ENCODE assay signal across 17 cellular contexts in the genomic region with DNA sequence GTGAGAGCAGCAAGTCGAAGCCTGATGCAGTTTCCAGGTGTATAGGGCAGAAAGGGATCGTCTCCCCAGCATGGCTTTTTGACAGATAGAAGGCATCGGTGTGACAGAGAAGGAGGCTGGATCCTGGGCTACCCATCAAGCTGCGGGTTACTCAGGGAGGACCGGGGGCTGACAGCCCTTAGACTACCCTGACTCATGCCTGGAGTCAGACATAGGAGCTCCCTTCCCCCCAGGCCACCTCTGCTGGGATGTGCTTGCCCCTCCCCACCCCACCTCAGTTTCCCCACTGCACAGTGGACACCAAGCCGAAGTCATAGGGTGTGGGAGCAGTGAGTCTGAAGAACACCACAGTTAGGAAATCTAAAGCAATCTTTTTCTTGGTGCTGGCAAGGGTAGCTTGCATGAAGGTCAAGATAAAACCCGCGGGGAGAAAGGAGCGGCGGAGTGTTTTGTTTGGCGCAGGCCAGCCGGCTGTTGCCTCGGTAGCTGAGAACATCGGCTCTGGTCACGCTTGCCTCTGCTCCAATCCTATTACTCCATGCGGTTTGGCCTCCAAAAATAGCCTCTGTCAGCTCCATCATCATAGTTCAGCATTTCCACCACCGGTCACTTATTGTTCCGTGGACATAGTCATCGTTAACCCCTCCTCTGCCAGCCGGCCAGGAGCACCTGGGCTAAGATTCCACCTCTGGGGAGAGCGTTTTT.
DNase-seq lines count a peak whose midpoint lies in the region; ATAC-seq and TF ChIP-seq lines count a peak whose summit lies in the region.
"Had no signal": no experiment of that assay in that cellular context is flagged by ENCODE, and none has a peak within 500 bp of the region (broad histone marks: within the 10 kb centered on the region; RNA-seq: fewer than 3 reads in every experiment).

No MANE protein-coding gene starts in this region.

- H3K4me3 ChIP-seq in AG09309 (ENCODE audit: control insufficient read depth, low read depth, low read length), result no peak overlapping the region
- H3K4me3 ChIP-seq in effector memory CD4-positive, alpha-beta T cell (ENCODE audit: insufficient read depth, low read depth, low read length, poor library complexity, severe bottlenecking), result no peak overlapping the region

- DNase-seq in AG09309 (ENCODE audit: low read depth) (peak; percentile 63), astrocyte of the hippocampus (ENCODE audit: low read depth, low spot score) (peak; percentile 91), Right ventricle myocardium superior (peak; percentile 90), progenitor cell of endocrine pancreas (ENCODE audit: low spot score, unreplicated experiment) (no peak)
- no peak for DNase-seq in CD4-positive, alpha-beta T cell
- DNase-seq in effector memory CD4-positive, alpha-beta T cell, result no peak
- DNase-seq: activated CD4-positive, alpha-beta T cell treated with anti-CD3 and anti-CD28 coated beads, Interleukin-2, amount 50 U/mL, for 1 hour; activated gamma-delta T cell treated with Interleukin-2 at 50 U/mL for 16 hours; AML-193; effector CD4-positive, alpha-beta T cell; naive B cell; NCI-H524 treated with DMSO at 0.1 percent for 48 hours; stimulated activated CD4-positive, alpha-beta T cell treated with anti-CD3 and anti-CD28 coated beads, Interleukin-1b, Interleukin-23, amount 100 ng/mL, for 48 hours; stimulated activated naive CD4-positive, alpha-beta T cell; SW 1271 had no signal

- ATAC-seq in Right ventricle myocardium superior (ENCODE audit: poor library complexity), result peak; percentile 92
- ATAC-seq in CD4-positive, alpha-beta T cell (ENCODE audit: poor library complexity), result no peak
- ATAC-seq in HG03457 (IDR thresholded peaks at IDR 0.05; ENCODE audit: unreplicated experiment), result no peak
- ATAC-seq in GM18867 (IDR thresholded peaks at IDR 0.05; ENCODE audit: unreplicated experiment), result no peak

- no peaks in the 10 kb centered on the region for H3K27me3 ChIP-seq in CD4-positive, alpha-beta T cell (ENCODE audit: control insufficient read depth, insufficient read depth, low read length)
- H3K27me3 ChIP-seq in effector memory CD4-positive, alpha-beta T cell (replicated peaks; ENCODE audit: control insufficient read depth, insufficient read depth, low read length, poor library complexity, severe bottlenecking), result no peaks in the 10 kb centered on the region

- H3K4me1 ChIP-seq in effector memory CD4-positive, alpha-beta T cell (ENCODE audit: control insufficient read depth, insufficient read depth, low read length, poor library complexity, severe bottlenecking), result no peaks in the 10 kb centered on the region

- H3K27me3 Mint-ChIP-seq in progenitor cell of endocrine pancreas, result peaks cover 37% of the 10 kb centered on the region
- peaks cover 10% of the 10 kb centered on the region for H3K27me3 Mint-ChIP-seq in CD4-positive, alpha-beta T cell
- H3K27me3 Mint-ChIP-seq: naive B cell had no signal

- POLR2A ChIA-PET in CD4-positive, alpha-beta T cell (lab: Charles Lee), result no interaction called here

- peaks cover 43% of the 10 kb centered on the region for H3K4me1 Mint-ChIP-seq in progenitor cell of endocrine pancreas (ENCODE audit: low read depth)
- H3K4me1 Mint-ChIP-seq in CD4-positive, alpha-beta T cell (ENCODE audit: low read depth), result no peaks in the 10 kb centered on the region
- H3K4me1 Mint-ChIP-seq: naive B cell had no signal

- peak overlapping the region; percentile 28 for H3K4me3 Mint-ChIP-seq in progenitor cell of endocrine pancreas (ENCODE audit: low read depth)
- H3K4me3 Mint-ChIP-seq in CD4-positive, alpha-beta T cell, result no peak overlapping the region
- H3K4me3 Mint-ChIP-seq: naive B cell had no signal

- no peaks in the 10 kb centered on the region for H3K9me3 Mint-ChIP-seq in progenitor cell of endocrine pancreas (ENCODE audit: low read depth)
- no peaks in the 10 kb centered on the region for H3K9me3 Mint-ChIP-seq in CD4-positive, alpha-beta T cell
- H3K9me3 Mint-ChIP-seq: naive B cell had no signal

- H3K27ac Mint-ChIP-seq in progenitor cell of endocrine pancreas, result peak overlapping the region; percentile 79
- no peak overlapping the region for H3K27ac Mint-ChIP-seq in CD4-positive, alpha-beta T cell
- H3K27ac Mint-ChIP-seq: naive B cell had no signal

- CTCF ChIA-PET in CD4-positive, alpha-beta T cell (lab: Charles Lee), result no interaction called here

- no peaks in the 10 kb centered on the region for H3K9me3 ChIP-seq in CD4-positive, alpha-beta T cell (ENCODE audit: control insufficient read depth, low read length)
- H3K9me3 ChIP-seq in effector memory CD4-positive, alpha-beta T cell (ENCODE audit: control insufficient read depth, low read length), result no peaks in the 10 kb centered on the region

- TF ChIP-seq CTCF in AG09309 (IDR thresholded peaks at IDR 0.05; ENCODE audit: control insufficient read depth, insufficient read depth, low read depth, low read length, missing control alignments) (no peak), progenitor cell of endocrine pancreas (IDR thresholded peaks at IDR 0.05; ENCODE audit: unreplicated experiment) (no peak)
- TF ChIP-seq CTCF in CD4-positive, alpha-beta T cell (IDR thresholded peaks at IDR 0.05), result no peak

- no peaks in the 10 kb centered on the region for H3K36me3 ChIP-seq in effector memory CD4-positive, alpha-beta T cell (ENCODE audit: control insufficient read depth, insufficient read depth, low read length)

- no peaks in the 10 kb centered on the region for H3K36me3 Mint-ChIP-seq in progenitor cell of endocrine pancreas (ENCODE audit: insufficient read depth)
- H3K36me3 Mint-ChIP-seq in CD4-positive, alpha-beta T cell (ENCODE audit: low read depth), result no peaks in the 10 kb centered on the region
- H3K36me3 Mint-ChIP-seq: naive B cell had no signal

- intact Hi-C loops in Right ventricle myocardium superior (cut with DNase I), result no loop called here
- intact Hi-C loops in CD4-positive, alpha-beta T cell (cut with DNase I, micrococcal nuclease), result no loop called here

- no peak overlapping the region for H3K27ac ChIP-seq in CD4-positive, alpha-beta T cell (ENCODE audit: low read depth, low read length)
- no peak overlapping the region for H3K27ac ChIP-seq in effector memory CD4-positive, alpha-beta T cell (ENCODE audit: insufficient read depth, low read length, poor library complexity, severe bottlenecking)

Comparison
In these comparisons a context has a peak if more than half of its experiments do, and no peak if none do; other contexts are left out.
1. DNase-seq: peak in AG09309 (single experiment), astrocyte of the hippocampus (single experiment) and Right ventricle myocardium superior (single experiment); none in progenitor cell of endocrine pancreas (single experiment), CD4-positive, alpha-beta T cell (0 of 10) and effector memory CD4-positive, alpha-beta T cell (0 of 3).